8 cellular contexts compared by ENCODE assay signal in the genomic region with DNA sequence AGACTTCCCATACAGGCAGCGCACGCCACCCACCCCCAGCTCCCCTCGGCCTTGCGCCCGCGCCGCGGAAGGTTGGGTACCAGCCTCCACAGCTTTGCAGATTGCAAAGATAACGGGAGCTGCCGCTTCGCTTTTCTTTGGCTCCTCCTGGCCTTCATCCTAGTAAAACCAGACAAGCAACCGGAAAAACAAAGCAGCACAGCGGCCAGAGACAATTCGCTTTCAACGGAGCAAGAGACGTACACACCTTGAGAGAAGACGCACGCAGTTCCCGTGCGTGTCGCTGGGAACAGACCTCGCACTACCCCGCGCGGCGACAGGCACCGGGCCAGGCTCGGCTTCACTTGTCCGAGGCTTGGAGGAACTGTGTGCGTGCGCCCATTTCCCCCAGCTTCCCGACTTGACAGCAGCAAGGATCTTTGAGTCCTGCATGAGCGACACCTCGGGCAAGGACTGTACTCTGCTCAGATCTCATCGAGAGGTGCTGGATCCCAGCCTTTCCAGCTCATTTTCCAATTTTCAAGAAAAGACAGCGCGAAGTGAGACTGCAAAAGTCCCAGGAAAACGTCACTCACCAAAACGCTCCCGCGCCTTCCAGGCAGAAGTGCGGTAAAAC. TPM values are rescaled to one million over a fixed set of nuclear protein-coding genes. Genes with fewer than 3 reads are reported as not detected.
DNase-seq lines count a peak whose midpoint lies in the region; ATAC-seq and TF ChIP-seq lines count a peak whose summit lies in the region.

No MANE protein-coding gene starts in this region.

- no peak for ATAC-seq in effector memory CD8-positive, alpha-beta T cell (replicated peaks)
- no peak for ATAC-seq in natural killer cell treated with Interleukin-12 subunit alpha and Interleukin-12 subunit beta and Interleukin-15 and Interleukin-18, amount 100 ng/mL, for 72 hours
- ATAC-seq in GM18858 (IDR thresholded peaks at IDR 0.05; ENCODE audit: unreplicated experiment), result no peak

- H3K27me3 Mint-ChIP-seq in effector memory CD8-positive, alpha-beta T cell, result peaks cover 59 to 76% of the 10 kb centered on the region in 2 donors
- peaks cover 45 to 67% of the 10 kb centered on the region in 2 donors for H3K27me3 Mint-ChIP-seq in natural killer cell treated with Interleukin-12 subunit alpha and Interleukin-12 subunit beta and Interleukin-15 and Interleukin-18, amount 100 ng/mL, for 72 hours

- H3K9me3 Mint-ChIP-seq in effector memory CD8-positive, alpha-beta T cell, result no peaks in the 10 kb centered on the region
- H3K9me3 Mint-ChIP-seq in natural killer cell treated with Interleukin-12 subunit alpha and Interleukin-12 subunit beta and Interleukin-15 and Interleukin-18, amount 100 ng/mL, for 72 hours, result no peaks in the 10 kb centered on the region

- H3K4me3 Mint-ChIP-seq in effector memory CD8-positive, alpha-beta T cell, result peak overlapping the region; percentile 53 to 66
- peak overlapping the region; percentile 44 for H3K4me3 Mint-ChIP-seq in natural killer cell treated with Interleukin-12 subunit alpha and Interleukin-12 subunit beta and Interleukin-15 and Interleukin-18, amount 100 ng/mL, for 72 hours

- no peaks in the 10 kb centered on the region for H3K36me3 Mint-ChIP-seq in effector memory CD8-positive, alpha-beta T cell (ENCODE audit: insufficient read depth)
- H3K36me3 Mint-ChIP-seq in natural killer cell treated with Interleukin-12 subunit alpha and Interleukin-12 subunit beta and Interleukin-15 and Interleukin-18, amount 100 ng/mL, for 72 hours, result no peaks in the 10 kb centered on the region

- DNase-seq in Ammon's horn (ENCODE audit: low spot score) (peak; percentile 13), LNCaP clone FGC (ENCODE audit: low read depth) (peak; percentile 40), NCI-H774 (lab: John Stamatoyannopoulos, UW) (no peak), DMS114 treated with DMSO at 0.1 percent for 48 hours (lab: John Stamatoyannopoulos, UW; ENCODE audit: unreplicated experiment) (no peak), GM10248 (ENCODE audit: extremely low spot score) (no peak)
- DNase-seq in effector memory CD8-positive, alpha-beta T cell, result no peak
- no peak for DNase-seq in natural killer cell treated with Interleukin-12 subunit alpha and Interleukin-12 subunit beta and Interleukin-15 and Interleukin-18, amount 100 ng/mL, for 72 hours (ENCODE audit: low spot score)

- no peak overlapping the region for H3K27ac Mint-ChIP-seq in effector memory CD8-positive, alpha-beta T cell
- no peak overlapping the region for H3K27ac Mint-ChIP-seq in natural killer cell treated with Interleukin-12 subunit alpha and Interleukin-12 subunit beta and Interleukin-15 and Interleukin-18, amount 100 ng/mL, for 72 hours

- peak overlapping the region; percentile 32 for H3K4me3 ChIP-seq in LNCaP clone FGC (ENCODE audit: low read depth, low read length)

- CTCF ChIA-PET in GM10248 (lab: Yijun Ruan, JAX), result no interaction called here

- peaks cover 2 to 9% of the 10 kb centered on the region in 2 donors for H3K4me1 Mint-ChIP-seq in effector memory CD8-positive, alpha-beta T cell (ENCODE audit: low read depth in 2 of 2)
- H3K4me1 Mint-ChIP-seq in natural killer cell treated with Interleukin-12 subunit alpha and Interleukin-12 subunit beta and Interleukin-15 and Interleukin-18, amount 100 ng/mL, for 72 hours (ENCODE audit: low read depth in 2 of 2), result peaks cover 0 to 6% of the 10 kb centered on the region in 2 donors

- POLR2A ChIA-PET in GM10248 (lab: Yijun Ruan, JAX), result no interaction called here

- TF ChIP-seq CTCF in LNCaP clone FGC (IDR thresholded peaks at IDR 0.05; ENCODE audit: control insufficient read depth, extremely low read depth, insufficient read depth) (no peak), GM10248 (IDR thresholded peaks at IDR 0.05; ENCODE audit: control extremely low read depth, extremely low read depth, low read depth, missing control alignments) (no peak)

RNA-seq across cellular contexts. Expression of a gene that starts 1.0 kb away (rescaled TPM):
- total RNA-seq in natural killer cell treated with Interleukin-12 subunit alpha and Interleukin-12 subunit beta and Interleukin-15 and Interleukin-18, amount 100 ng/mL, for 72 hours, result not detected

Comparison
In these comparisons a context has a peak if more than half of its experiments do, and no peak if none do; other contexts are left out.
1. DNase-seq: peak in Ammon's horn (single experiment) and LNCaP clone FGC (single experiment); none in effector memory CD8-positive, alpha-beta T cell (0 of 3), natural killer cell treated with Interleukin-12 subunit alpha and Interleukin-12 subunit beta and Interleukin-15 and Interleukin-18, amount 100 ng/mL, for 72 hours (single experiment), NCI-H774 (single experiment), DMS114 treated with DMSO at 0.1 percent for 48 hours (single experiment) and GM10248 (single experiment).